ENCODE assay signal across 14 cellular contexts in genomic region chr13:106153041-106153440, GRCh38.
DNase-seq lines count a peak whose midpoint lies in the region; ATAC-seq and TF ChIP-seq lines count a peak whose summit lies in the region.
"Had no signal": no experiment of that assay in that cellular context is flagged by ENCODE, and none has a peak within 500 bp of the region (broad histone marks: within the 10 kb centered on the region; RNA-seq: fewer than 3 reads in every experiment).

No MANE protein-coding gene starts in this region.

- peaks cover 10% of the 10 kb centered on the region for H3K4me1 ChIP-seq in IMR-90 (ENCODE audit: control insufficient read depth, insufficient read depth, low read length)
- H3K4me1 ChIP-seq in RWPE2 (ENCODE audit: insufficient read depth, poor library complexity, severe bottlenecking): peaks cover 73% of the 10 kb centered on the region
- H3K4me1 ChIP-seq in neural progenitor cell: peaks cover 3% of the 10 kb centered on the region
- H3K4me1 ChIP-seq: HAP-1 had no signal

- no peaks in the 10 kb centered on the region for H3K9me3 ChIP-seq in IMR-90 (ENCODE audit: control insufficient read depth, insufficient read depth, low read length)
- H3K9me3 ChIP-seq in RWPE2 (ENCODE audit: severe bottlenecking): no peaks in the 10 kb centered on the region
- no peaks in the 10 kb centered on the region for H3K9me3 ChIP-seq in neural progenitor cell (ENCODE audit: low read depth)
- H3K9me3 ChIP-seq: HAP-1 had no signal

- no peak overlapping the region for H3K4me2 ChIP-seq in IMR-90 (ENCODE audit: low read depth, low read length)
- no peak overlapping the region for H3K4me2 ChIP-seq in neural progenitor cell

- TF ChIP-seq POLR2A in IMR-90 (IDR thresholded peaks at IDR 0.05; ENCODE audit: low read depth, low read length): no peak

- ATAC-seq in IMR-90 (ENCODE audit: low read depth): no peak
- no peak for ATAC-seq in RWPE2 (ENCODE audit: low read depth)
- ATAC-seq in HG02981 (IDR thresholded peaks at IDR 0.05; ENCODE audit: unreplicated experiment): no peak

- intact Hi-C loops in IMR-90 (cut with micrococcal nuclease): loop anchor here (10.0 kb wide), 1 partner anchor 818 kb away; no protein-coding TSS in a partner anchor

- no peak overlapping the region for H3K4me3 Mint-ChIP-seq in neural progenitor cell
- H3K4me3 Mint-ChIP-seq: B cell; CD4-positive, alpha-beta T cell had no signal

- no TSS peak for BruUV-seq in IMR-90 (replicated peaks; lab: Mats Ljungman, UMichigan)

- no peaks in the 10 kb centered on the region for H3K27me3 Mint-ChIP-seq in neural progenitor cell (ENCODE audit: insufficient read depth, low read depth)
- H3K27me3 Mint-ChIP-seq: B cell; CD4-positive, alpha-beta T cell had no signal

- peak overlapping the region; percentile 57 for H2BK20ac ChIP-seq in IMR-90 (ENCODE audit: low read depth, low read length)

- no peak overlapping the region for H3K18ac ChIP-seq in IMR-90 (ENCODE audit: low read depth, low read length)

- H3K27ac Mint-ChIP-seq in neural progenitor cell: peak overlapping the region; percentile 2
- H3K27ac Mint-ChIP-seq: B cell; CD4-positive, alpha-beta T cell had no signal

- no peaks in the 10 kb centered on the region for H3K36me3 Mint-ChIP-seq in neural progenitor cell

- H4K5ac ChIP-seq in IMR-90 (ENCODE audit: low read depth, low read length): no peak overlapping the region; the same call in 1 of the 2 replicates

- peaks cover 17% of the 10 kb centered on the region for H3K4me1 Mint-ChIP-seq in neural progenitor cell
- H3K4me1 Mint-ChIP-seq: B cell had no signal

- in situ Hi-C loops in IMR-90 (cut with MboI; ENCODE audit: low sequenced_read_pairs): no loop called here

- dilution Hi-C loops in IMR-90 (cut with HindIII; ENCODE audit: low sequenced_read_pairs, unreplicated experiment): no loop called here

- H4K20me1 ChIP-seq in IMR-90 (ENCODE audit: insufficient read depth, low read length) (no peaks in the 10 kb centered on the region), neural progenitor cell (ENCODE audit: low read depth) (no peaks in the 10 kb centered on the region)

- TF ChIP-seq RAD21 in IMR-90 (IDR thresholded peaks at IDR 0.05; ENCODE audit: low read length): no peak

- H4K91ac ChIP-seq in IMR-90 (ENCODE audit: insufficient read depth, low read depth, low read length): peak overlapping the region; percentile 41; the same call in 1 of the 2 replicates

- no peaks in the 10 kb centered on the region for H3K79me2 ChIP-seq in neural progenitor cell (ENCODE audit: low read depth)

- H3K4me3 ChIP-seq in IMR-90 (ENCODE audit: insufficient read depth, low read depth, low read length): no peak overlapping the region
- H3K4me3 ChIP-seq in RWPE2 (ENCODE audit: severe bottlenecking): no peak overlapping the region
- H3K4me3 ChIP-seq in neural progenitor cell: no peak overlapping the region
- H3K4me3 ChIP-seq: HAP-1 had no signal

- H2BK120ac ChIP-seq in IMR-90 (ENCODE audit: low read depth, low read length): peak overlapping the region; percentile 60

- H2BK5ac ChIP-seq in IMR-90 (ENCODE audit: low read depth, low read length, poor library complexity, severe bottlenecking): peak overlapping the region; percentile 37

- no peaks in the 10 kb centered on the region for H3K27me3 ChIP-seq in IMR-90 (ENCODE audit: control insufficient read depth, insufficient read depth, low read length)
- H3K27me3 ChIP-seq in RWPE2 (ENCODE audit: insufficient read depth, poor library complexity, severe bottlenecking): no peaks in the 10 kb centered on the region
- H3K27me3 ChIP-seq in neural progenitor cell: no peaks in the 10 kb centered on the region

- H3K9me3 Mint-ChIP-seq in neural progenitor cell: peaks cover 5% of the 10 kb centered on the region
- H3K9me3 Mint-ChIP-seq: CD4-positive, alpha-beta T cell had no signal

- H2BK15ac ChIP-seq in IMR-90 (ENCODE audit: low read depth, low read length): peak overlapping the region; percentile 68; the same call in 1 of the 3 replicates

- H3K14ac ChIP-seq in IMR-90 (replicated peaks; ENCODE audit: low read depth, low read length): peak overlapping the region; percentile 26; the same call in 1 of the 2 replicates

- no peak overlapping the region for H2AK9ac ChIP-seq in IMR-90 (replicated peaks; ENCODE audit: low read depth, low read length, poor library complexity)

- no peak overlapping the region for H3K56ac ChIP-seq in IMR-90 (ENCODE audit: extremely low read depth, insufficient read depth, low read length)

- DNase-seq in IMR-90: no peak
- DNase-seq in RWPE2 (ENCODE audit: low spot score): no peak
- DNase-seq in epithelial cell of prostate (ENCODE audit: low read depth, low spot score): no peak
- no peak for DNase-seq in neural progenitor cell (ENCODE audit: low spot score)
- DNase-seq in amniotic stem cell (lab: John Stamatoyannopoulos, UW): no peak
- no peak for DNase-seq in stimulated activated CD8-positive, alpha-beta memory T cell treated with anti-CD3 and anti-CD28 coated beads, Interleukin-4, amount 100 ng/mL, for 48 hours
- no peak for DNase-seq in NCI-H82 (lab: John Stamatoyannopoulos, UW)
- DNase-seq: C1 segment of cervical spinal cord; CD4-positive, alpha-beta T cell; DMS79; EL had no signal

- H3F3A ChIP-seq in neural progenitor cell (ENCODE audit: low read depth): peaks cover 10% of the 10 kb centered on the region

- no peak overlapping the region for H3K23ac ChIP-seq in IMR-90 (ENCODE audit: low read depth, low read length)

- no peak for TF ChIP-seq CTCF in IMR-90 (conservative IDR thresholded peaks at IDR 0.05; ENCODE audit: low read depth, low read length)
- TF ChIP-seq CTCF in RWPE2 (IDR thresholded peaks at IDR 0.05; ENCODE audit: poor library complexity, severe bottlenecking): no peak
- TF ChIP-seq CTCF in neural progenitor cell (IDR thresholded peaks at IDR 0.05): no peak

- H3K79me1 ChIP-seq in IMR-90 (ENCODE audit: low read depth in 1 of 2, low read length in 2 of 2): no peaks in the 10 kb centered on the region

- H4K8ac ChIP-seq in IMR-90 (ENCODE audit: low read depth in 2 of 2, low read length in 2 of 2): 0 out of 4 replicates have a peak overlapping the region, but pooled peaks of 1 of the 2 experiments have one; percentile 20

- peak overlapping the region; percentile 40; the same call in 1 of the 2 replicates for H2AK5ac ChIP-seq in IMR-90 (ENCODE audit: low read depth, low read length)

- H2AFZ ChIP-seq in IMR-90 (replicated peaks; ENCODE audit: low read length, poor library complexity): no peak overlapping the region
- no peak overlapping the region for H2AFZ ChIP-seq in neural progenitor cell (replicated peaks)

- 100% methylated on average over 9 of the region's 9 CpGs; no CpG with 5 or more reads in 1 of the 2 experiments for WGBS in IMR-90 (ENCODE audit: extremely low coverage in 2 of 2, insufficient read length in 1 of 2), 2 experiments

- H3K36me3 ChIP-seq in IMR-90 (ENCODE audit: control insufficient read depth, insufficient read depth, low read length) (no peaks in the 10 kb centered on the region), RWPE2 (ENCODE audit: low read depth) (no peaks in the 10 kb centered on the region), neural progenitor cell (no peaks in the 10 kb centered on the region)
- H3K36me3 ChIP-seq: HAP-1 had no signal

- 0 out of 2 replicates have a peak, but pooled peaks cover 3% of the 10 kb centered on the region for H3K9me1 ChIP-seq in IMR-90 (ENCODE audit: insufficient read depth, low read length)

- CTCF ChIA-PET in IMR-90 (lab: Yijun Ruan, JAX): no interaction called here

- peak overlapping the region; percentile 37 for H3K4ac ChIP-seq in IMR-90 (ENCODE audit: low read depth, low read length)

- H3K27ac ChIP-seq in IMR-90 (ENCODE audit: insufficient read depth, low read length) (no peak overlapping the region), RWPE2 (ENCODE audit: poor library complexity, severe bottlenecking) (peak overlapping the region; percentile 100), epithelial cell of prostate (peak overlapping the region; percentile 98), neural progenitor cell (no peak overlapping the region)

- POLR2A ChIA-PET in IMR-90 (lab: Charles Lee; ENCODE audit: unreplicated experiment): no interaction called here

- no peak overlapping the region for H3K9ac ChIP-seq in IMR-90 (ENCODE audit: low read depth, low read length)
- no peak overlapping the region for H3K9ac ChIP-seq in neural progenitor cell

TF ChIP-seq in IMR-90, 13 proteins besides CTCF, POLR2A, EP300 and RAD21:
- TF ChIP-seq MAZ (IDR thresholded peaks at IDR 0.05; ENCODE audit: borderline replicate concordance, low read depth, low read length): no peak
- no peak for TF ChIP-seq CEBPB (IDR thresholded peaks at IDR 0.05; ENCODE audit: low read depth, low read length)
- no peak for TF ChIP-seq RCOR1 (IDR thresholded peaks at IDR 0.05; ENCODE audit: insufficient replicate concordance, low read length)

Comparison
In these comparisons a context has a peak if more than half of its experiments do, and no peak if none do; other contexts are left out.
1. H3K27ac ChIP-seq: peak in RWPE2 (single experiment) and epithelial cell of prostate (single experiment); none in IMR-90 (single experiment) and neural progenitor cell (single experiment).